ENCODE assay signal across 20 cellular contexts in the genomic region with DNA sequence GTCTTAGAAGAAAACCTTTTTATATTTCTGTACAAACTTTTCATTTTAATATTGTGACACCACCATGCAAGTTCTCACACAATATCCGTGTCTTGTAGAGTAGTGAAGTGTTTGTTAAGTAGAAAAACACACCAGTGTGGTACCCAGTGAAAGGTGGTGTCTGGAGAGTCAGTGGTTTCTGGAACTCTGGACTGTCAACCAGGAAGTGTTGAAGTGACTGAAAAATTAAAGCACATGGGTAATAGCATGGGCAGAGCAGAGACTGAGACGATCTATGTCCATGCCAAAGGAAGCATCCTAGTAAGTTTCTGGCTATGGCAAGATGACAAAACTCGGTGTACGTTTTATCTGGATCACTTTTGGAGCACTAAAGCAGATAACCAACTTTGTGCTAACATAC. TPM values are rescaled to one million over a fixed set of nuclear protein-coding genes. Genes with fewer than 3 reads are reported as not detected.
DNase-seq lines count a peak whose midpoint lies in the region; ATAC-seq, FAIRE-seq and TF ChIP-seq lines count a peak whose summit lies in the region.
"Had no signal": no experiment of that assay in that cellular context is flagged by ENCODE, and none has a peak within 500 bp of the region (broad histone marks: within the 10 kb centered on the region; RNA-seq: fewer than 3 reads in every experiment).

No MANE protein-coding gene starts in this region.

- CTCF ChIA-PET in A549 (lab: Yijun Ruan, JAX), result interaction anchor here (1.0 kb wide), 1 partner anchor 9 kb away, joined by 3 read pairs; no protein-coding TSS in a partner anchor
- CTCF ChIA-PET in CD8-positive, alpha-beta memory T cell (lab: Charles Lee), result no interaction called here

- no peaks in the 10 kb centered on the region for H3K27me3 Mint-ChIP-seq in CD8-positive, alpha-beta memory T cell
- no peaks in the 10 kb centered on the region for H3K27me3 Mint-ChIP-seq in activated naive CD8-positive, alpha-beta T cell treated with anti-CD3 and anti-CD28 coated beads, Interleukin-2, amount 50 U/mL, for 24 hours
- H3K27me3 Mint-ChIP-seq in natural killer cell (ENCODE audit: low read depth in 2 of 2), result no peaks in the 10 kb centered on the region

- no peaks in the 10 kb centered on the region for H3K9me3 Mint-ChIP-seq in CD8-positive, alpha-beta memory T cell
- H3K9me3 Mint-ChIP-seq in activated naive CD8-positive, alpha-beta T cell treated with anti-CD3 and anti-CD28 coated beads, Interleukin-2, amount 50 U/mL, for 24 hours, result no peaks in the 10 kb centered on the region
- no peaks in the 10 kb centered on the region for H3K9me3 Mint-ChIP-seq in natural killer cell

- TF ChIP-seq RAD21 in A549 (conservative IDR thresholded peaks at IDR 0.05 in 1 of 2, IDR thresholded peaks at IDR 0.05 in 1 of 2), result no peak

- H3K27me3 ChIP-seq in CD8-positive, alpha-beta memory T cell (ENCODE audit: insufficient read depth, low read length, poor library complexity, severe bottlenecking), result no peaks in the 10 kb centered on the region

- WGBS in A549 (ENCODE audit: missing lambda C conversion rate), result 87% methylated on average over 4 of the region's 4 CpGs

- POLR2A ChIA-PET in A549 (lab: Yijun Ruan, JAX), result no interaction called here
- POLR2A ChIA-PET in CD8-positive, alpha-beta memory T cell (lab: Charles Lee), result interaction anchor here (1.3 kb wide), 1 partner anchor 24 kb away, joined by 4 read pairs; the partner anchor contains the start of genes OFD1 and TRAPPC2

- H3K36me3 ChIP-seq in CD8-positive, alpha-beta memory T cell (ENCODE audit: insufficient read depth, low read length), result no peaks in the 10 kb centered on the region

- no peak overlapping the region for H3K27ac ChIP-seq in A549
- no peak overlapping the region for H3K27ac ChIP-seq in CD8-positive, alpha-beta memory T cell (ENCODE audit: low read depth, low read length)
- H3K27ac ChIP-seq: SK-N-MC had no signal

- no peak for TF ChIP-seq POLR2A in A549 (IDR thresholded peaks at IDR 0.05; ENCODE audit: low read length)

- H3K4me3 ChIP-seq in A549, result no peak overlapping the region
- H3K4me3 ChIP-seq in CD8-positive, alpha-beta memory T cell (ENCODE audit: low read length), result no peak overlapping the region
- H3K4me3 ChIP-seq: SK-N-MC had no signal

- intact Hi-C loops in natural killer cell (cut with micrococcal nuclease), result no loop called here

- H3K36me3 Mint-ChIP-seq in CD8-positive, alpha-beta memory T cell, result peaks cover 18 to 59% (median 25%) of the 10 kb centered on the region in 3 donors
- peaks cover 30% of the 10 kb centered on the region for H3K36me3 Mint-ChIP-seq in activated naive CD8-positive, alpha-beta T cell treated with anti-CD3 and anti-CD28 coated beads, Interleukin-2, amount 50 U/mL, for 24 hours (ENCODE audit: low read depth)
- H3K36me3 Mint-ChIP-seq in natural killer cell, result no peaks in the 10 kb centered on the region

- H3K4me3 Mint-ChIP-seq in CD8-positive, alpha-beta memory T cell, result peak overlapping the region in 1 of 7 donors; percentile 74
- no peak overlapping the region for H3K4me3 Mint-ChIP-seq in activated naive CD8-positive, alpha-beta T cell treated with anti-CD3 and anti-CD28 coated beads, Interleukin-2, amount 50 U/mL, for 24 hours
- no peak overlapping the region for H3K4me3 Mint-ChIP-seq in natural killer cell

- peak; percentile 67 for FAIRE-seq in A549 (lab: Jason Lieb, UNC)
- FAIRE-seq: H54, RCC 7860 had no signal

- TF ChIP-seq CTCF in A549 (IDR thresholded peaks at IDR 0.05) (no peak), natural killer cell (IDR thresholded peaks at IDR 0.05) (no peak)

- peaks cover 24 to 39% (median 26%) of the 10 kb centered on the region in 3 donors for H3K4me1 Mint-ChIP-seq in CD8-positive, alpha-beta memory T cell
- H3K4me1 Mint-ChIP-seq in activated naive CD8-positive, alpha-beta T cell treated with anti-CD3 and anti-CD28 coated beads, Interleukin-2, amount 50 U/mL, for 24 hours, result peaks cover 11% of the 10 kb centered on the region
- H3K4me1 Mint-ChIP-seq in natural killer cell, result peaks cover 22 to 24% of the 10 kb centered on the region in 2 donors

- H3K4me2 ChIP-seq in A549, result no peak overlapping the region

- peak overlapping the region; percentile 30 to 75 (median 62) for H3K27ac Mint-ChIP-seq in CD8-positive, alpha-beta memory T cell
- H3K27ac Mint-ChIP-seq in activated naive CD8-positive, alpha-beta T cell treated with anti-CD3 and anti-CD28 coated beads, Interleukin-2, amount 50 U/mL, for 24 hours, result peak overlapping the region; percentile 52
- peak overlapping the region; percentile 56 to 79 for H3K27ac Mint-ChIP-seq in natural killer cell

- H3K9me3 ChIP-seq in A549, result no peaks in the 10 kb centered on the region
- H3K9me3 ChIP-seq in CD8-positive, alpha-beta memory T cell (ENCODE audit: low read length), result no peaks in the 10 kb centered on the region

- TF ChIP-seq EP300 in A549 (IDR thresholded peaks at IDR 0.05), result no peak

- no peaks in the 10 kb centered on the region for H3K4me1 ChIP-seq in A549
- peaks cover 1% of the 10 kb centered on the region for H3K4me1 ChIP-seq in CD8-positive, alpha-beta memory T cell (ENCODE audit: insufficient read depth, low read length)

- ATAC-seq in A549 (no peak), natural killer cell (no peak), HG03442 (IDR thresholded peaks at IDR 0.05; ENCODE audit: unreplicated experiment) (no peak)
- no peak for ATAC-seq in activated naive CD8-positive, alpha-beta T cell treated with anti-CD3 and anti-CD28 coated beads, Interleukin-2, amount 50 U/mL, for 24 hours
- ATAC-seq: Right ventricle myocardium inferior had no signal

- DNase-seq in A549 (ENCODE audit: low read depth in 1 of 2, low spot score in 1 of 2) (no peak), natural killer cell (no peak), SHP77 treated with DMSO at 0.1 percent for 48 hours (lab: John Stamatoyannopoulos, UW) (no peak)
- no peak for DNase-seq in CD8-positive, alpha-beta memory T cell
- DNase-seq in activated naive CD8-positive, alpha-beta T cell treated with anti-CD3 and anti-CD28 coated beads, Interleukin-2, amount 50 U/mL, for 24 hours, result no peak
- DNase-seq in activated effector memory CD4-positive, alpha-beta T cell treated with anti-CD3 and anti-CD28 coated beads, Interleukin-2, amount 50 U/mL, for 16 hours, result no peak
- DNase-seq: C1 segment of cervical spinal cord, DMS 273 treated with DMSO at 0.1 percent for 48 hours, DND-41, KBM-7, NCI-H187, NCI-H2107, NCI-H2227 treated with DMSO at 0.1 percent for 48 hours, NCI-H510A treated with DMSO at 0.1 percent for 48 hours, NCI-H774 had no signal

TF ChIP-seq in A549, 52 proteins besides CTCF, POLR2A, EP300 and RAD21 (continues in another document):
- TF ChIP-seq HOXB13 (CRISPR knock-in tag; IDR thresholded peaks at IDR 0.05; ENCODE audit: low read depth) (no peak), RNF2 (IDR thresholded peaks at IDR 0.05; ENCODE audit: borderline replicate concordance, low read depth) (no peak)
- TF ChIP-seq, protein P1, sequence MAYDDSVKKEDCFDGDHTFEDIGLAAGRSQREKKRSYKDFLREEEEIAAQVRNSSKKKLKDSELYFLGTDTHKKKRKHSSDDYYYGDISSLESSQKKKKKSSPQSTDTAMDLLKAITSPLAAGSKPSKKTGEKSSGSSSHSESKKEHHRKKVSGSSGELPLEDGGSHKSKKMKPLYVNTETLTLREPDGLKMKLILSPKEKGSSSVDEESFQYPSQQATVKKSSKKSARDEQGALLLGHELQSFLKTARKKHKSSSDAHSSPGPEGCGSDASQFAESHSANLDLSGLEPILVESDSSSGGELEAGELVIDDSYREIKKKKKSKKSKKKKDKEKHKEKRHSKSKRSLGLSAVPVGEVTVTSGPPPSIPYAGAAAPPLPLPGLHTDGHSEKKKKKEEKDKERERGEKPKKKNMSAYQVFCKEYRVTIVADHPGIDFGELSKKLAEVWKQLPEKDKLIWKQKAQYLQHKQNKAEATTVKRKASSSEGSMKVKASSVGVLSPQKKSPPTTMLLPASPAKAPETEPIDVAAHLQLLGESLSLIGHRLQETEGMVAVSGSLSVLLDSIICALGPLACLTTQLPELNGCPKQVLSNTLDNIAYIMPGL (CRISPR knock-in tag; IDR thresholded peaks at IDR 0.05; ENCODE audit: borderline replicate concordance), result no peak

RNA-seq across cellular contexts. Expression of gene RAB9A, which starts 22.2 kb away (rescaled TPM):
- 26.7 and 39.0 TPM in 2 replicates for polyA plus RNA-seq in A549 (2011; rRNA removed)
- polyA plus RNA-seq in A549 (2012; cell fraction: cytosol; rRNA removed), result 11.4 and 14.7 TPM in 2 replicates
- polyA plus RNA-seq in A549 (2012; cell fraction: nucleus; rRNA removed), result 5.0 and 7.0 TPM in 2 replicates
- 26.0 to 26.8 TPM (median 26.8 TPM) in 3 replicates for polyA plus RNA-seq in A549 (2017; fragmentation: RNase III; extraction: RNeasy Plus Mini Kit Qiagen cat#74134 plus additional on column Dnase treatment)
- 7.5 and 7.8 TPM in 2 replicates for polyA minus RNA-seq in A549 (2011; rRNA and poly(A)+ RNA removed)
- 10 to 100 TPM; 27.1 to 32.8 TPM for total RNA-seq in CD8-positive, alpha-beta memory T cell
- 48.1 TPM for polyA plus RNA-seq in CD8-positive, alpha-beta memory T cell
- 10 to 100 TPM; 27.0 to 36.9 (median 32.9) TPM for total RNA-seq in natural killer cell

RNA-seq across cellular contexts. Expression of gene TRAPPC2, which starts 23.3 kb away (rescaled TPM):
- polyA plus RNA-seq in A549 (2011; rRNA removed) (11.6 and 12.2 TPM in 2 replicates), A549 (2017; fragmentation: RNase III; extraction: RNeasy Plus Mini Kit Qiagen cat#74134 plus additional on column Dnase treatment) (10.8 to 11.9 TPM (median 11.6 TPM) in 3 replicates)
- polyA plus RNA-seq in A549 (2012; cell fraction: cytosol; rRNA removed), result 4.6 and 5.7 TPM in 2 replicates
- polyA plus RNA-seq in A549 (2012; cell fraction: nucleus; rRNA removed), result 4.7 and 10.6 TPM in 2 replicates
- 8.5 and 8.8 TPM in 2 replicates for polyA minus RNA-seq in A549 (2011; rRNA and poly(A)+ RNA removed)
- 10 to 100 TPM; 18.7 to 19.0 TPM for total RNA-seq in CD8-positive, alpha-beta memory T cell
- 50.6 TPM for polyA plus RNA-seq in CD8-positive, alpha-beta memory T cell
- total RNA-seq in natural killer cell, result 10 to 100 TPM; 24.2 to 63.3 (median 42.4) TPM

RNA-seq across cellular contexts. Expression of gene OFD1, which starts 23.4 kb away (rescaled TPM):
- polyA plus RNA-seq in A549 (2011; rRNA removed), result 18.2 and 24.9 TPM in 2 replicates
- 4.6 and 4.9 TPM in 2 replicates for polyA plus RNA-seq in A549 (2012; cell fraction: cytosol; rRNA removed)
- 15.5 and 18.3 TPM in 2 replicates for polyA plus RNA-seq in A549 (2012; cell fraction: nucleus; rRNA removed)
- 13.0 to 14.8 TPM (median 14.4 TPM) in 3 replicates for polyA plus RNA-seq in A549 (2017; fragmentation: RNase III; extraction: RNeasy Plus Mini Kit Qiagen cat#74134 plus additional on column Dnase treatment)
- polyA minus RNA-seq in A549 (2011; rRNA and poly(A)+ RNA removed), result 9.5 and 13.5 TPM in 2 replicates
- 10 to 100 TPM; 29.1 to 30.4 TPM for total RNA-seq in CD8-positive, alpha-beta memory T cell
- 46.3 TPM for polyA plus RNA-seq in CD8-positive, alpha-beta memory T cell
- 10 to 100 TPM; 62.8 to 77.6 (median 74.9) TPM for total RNA-seq in natural killer cell

RNA-seq across cellular contexts. Expression of gene TCEANC, which starts 58.2 kb away (rescaled TPM):
- 2.4 and 2.7 TPM in 2 replicates for polyA plus RNA-seq in A549 (2011; rRNA removed)
- polyA plus RNA-seq in A549 (2012; cell fraction: cytosol; rRNA removed), result 0.28 and 0.31 TPM in 2 replicates
- 0.23 and 0.43 TPM in 2 replicates for polyA plus RNA-seq in A549 (2012; cell fraction: nucleus; rRNA removed)
- 0.62 to 0.96 TPM (median 0.81 TPM) in 3 replicates for polyA plus RNA-seq in A549 (2017; fragmentation: RNase III; extraction: RNeasy Plus Mini Kit Qiagen cat#74134 plus additional on column Dnase treatment)
- polyA minus RNA-seq in A549 (2011; rRNA and poly(A)+ RNA removed), result 1.4 and 3.8 TPM in 2 replicates
- 1 to 10 TPM; 2.7 to 3.4 TPM for total RNA-seq in CD8-positive, alpha-beta memory T cell
- polyA plus RNA-seq in CD8-positive, alpha-beta memory T cell, result 10.3 TPM
- total RNA-seq in natural killer cell, result 10 to 100 TPM; 11.2 to 17.8 (median 13.4) TPM
